ENCODE assay signal across 11 cellular contexts in genomic region chr20:32510120-32510600, GRCh38.
DNase-seq lines count a peak whose midpoint lies in the region; ATAC-seq and TF ChIP-seq lines count a peak whose summit lies in the region.
"Had no signal": no experiment of that assay in that cellular context is flagged by ENCODE, and none has a peak within 500 bp of the region (broad histone marks: within the 10 kb centered on the region; RNA-seq: fewer than 3 reads in every experiment).

No MANE protein-coding gene starts in this region.

- H3K9me3 Mint-ChIP-seq in T-helper 1 cell treated with Interleukin-12 subunit alpha and Interleukin-12 subunit beta and Interleukin-4 antibody, amounts not matched to agents 30 μg/mL and 1 μg/mL, for 36 hours = no peaks in the 10 kb centered on the region
- no peaks in the 10 kb centered on the region for H3K9me3 Mint-ChIP-seq in T-cell

- H3K27me3 Mint-ChIP-seq in T-helper 1 cell treated with Interleukin-12 subunit alpha and Interleukin-12 subunit beta and Interleukin-4 antibody, amounts not matched to agents 30 μg/mL and 1 μg/mL, for 36 hours (ENCODE audit: low read depth) = no peaks in the 10 kb centered on the region
- no peaks in the 10 kb centered on the region for H3K27me3 Mint-ChIP-seq in T-cell

- no peaks in the 10 kb centered on the region for H3K36me3 ChIP-seq in hepatocyte (replicated peaks; ENCODE audit: insufficient read depth, low read depth)
- H3K36me3 ChIP-seq: thyroid gland had no signal

- peaks cover 28% of the 10 kb centered on the region for H3K36me3 Mint-ChIP-seq in T-helper 1 cell treated with Interleukin-12 subunit alpha and Interleukin-12 subunit beta and Interleukin-4 antibody, amounts not matched to agents 30 μg/mL and 1 μg/mL, for 36 hours (ENCODE audit: low read depth)
- H3K36me3 Mint-ChIP-seq in T-cell = peaks cover 40% of the 10 kb centered on the region

- no peaks in the 10 kb centered on the region for H3K9me3 ChIP-seq in hepatocyte (ENCODE audit: low read depth)
- H3K9me3 ChIP-seq: thyroid gland had no signal

- H3K27ac ChIP-seq in hepatocyte = peak overlapping the region; percentile 74
- H3K27ac ChIP-seq: thyroid gland had no signal

- H3K27me3 ChIP-seq in hepatocyte = no peaks in the 10 kb centered on the region
- H3K27me3 ChIP-seq: thyroid gland had no signal

- H3K4me2 ChIP-seq in hepatocyte = peak overlapping the region; percentile 71

- intact Hi-C loops in sciatic nerve (cut with DNase I) = no loop called here

- WGBS in hepatocyte (ENCODE audit: low lambda C conversion rate, missing lambda C conversion rate) = 73% methylated on average over 15 of the region's 15 CpGs

- peaks cover 34% of the 10 kb centered on the region for H3K4me1 ChIP-seq in hepatocyte (ENCODE audit: insufficient read depth)

- no peak for DNase-seq in T-helper 1 cell
- peak in 3 of 34 experiments; percentile 17 to 54 (median 18) for DNase-seq in T-cell
- DNase-seq in hepatocyte (ENCODE audit: low spot score) = peak; percentile 66
- DNase-seq in sciatic nerve (ENCODE audit: low spot score) = peak; percentile 55
- no peak for DNase-seq in D341Med (ENCODE audit: low spot score)
- DNase-seq: NCI-H446 treated with DMSO at 0.1 percent for 48 hours, nucleus accumbens had no signal

- CTCF ChIA-PET in T-cell (lab: Charles Lee) = interaction anchor here in 1 of 2 donors (0.9 to 1.9 kb wide), 2 partner anchors 29 kb away, joined by 6 to 7 read pairs; no protein-coding TSS in a partner anchor

- TF ChIP-seq CTCF in hepatocyte (IDR thresholded peaks at IDR 0.05; ENCODE audit: poor library complexity) = no peak

- peaks cover 33% of the 10 kb centered on the region for H3K4me1 Mint-ChIP-seq in T-helper 1 cell treated with Interleukin-12 subunit alpha and Interleukin-12 subunit beta and Interleukin-4 antibody, amounts not matched to agents 30 μg/mL and 1 μg/mL, for 36 hours (ENCODE audit: low read depth)
- peaks cover 85 to 89% (median 88%) of the 10 kb centered on the region in 3 donors for H3K4me1 Mint-ChIP-seq in T-cell

- POLR2A ChIA-PET in T-cell (lab: Charles Lee) = no interaction called here

- H4K20me1 ChIP-seq in hepatocyte (ENCODE audit: insufficient read depth, poor library complexity, severe bottlenecking) = no peaks in the 10 kb centered on the region

- no peak overlapping the region for H2AFZ ChIP-seq in hepatocyte

- peak overlapping the region; percentile 52 for H3K4me3 Mint-ChIP-seq in T-helper 1 cell treated with Interleukin-12 subunit alpha and Interleukin-12 subunit beta and Interleukin-4 antibody, amounts not matched to agents 30 μg/mL and 1 μg/mL, for 36 hours
- peak overlapping the region; percentile 80 to 93 (median 84) for H3K4me3 Mint-ChIP-seq in T-cell

- no peaks in the 10 kb centered on the region for H3K79me2 ChIP-seq in hepatocyte

- ATAC-seq in T-cell (replicated peaks in 1 of 4) (peak; percentile 8 to 42 (median 18)), sciatic nerve (peak; percentile 16), GM21447 (IDR thresholded peaks at IDR 0.05; ENCODE audit: unreplicated experiment) (no peak), HG03439 (IDR thresholded peaks at IDR 0.05; ENCODE audit: unreplicated experiment) (no peak)

- H3K4me3 ChIP-seq in hepatocyte = no peak overlapping the region
- H3K4me3 ChIP-seq: thyroid gland had no signal

- H3K27ac Mint-ChIP-seq in T-helper 1 cell treated with Interleukin-12 subunit alpha and Interleukin-12 subunit beta and Interleukin-4 antibody, amounts not matched to agents 30 μg/mL and 1 μg/mL, for 36 hours = no peak overlapping the region
- H3K27ac Mint-ChIP-seq in T-cell = peak overlapping the region; percentile 93 to 98

- H3K9me2 ChIP-seq in hepatocyte (replicated peaks; ENCODE audit: insufficient read depth) = no peaks in the 10 kb centered on the region

Comparison
In these comparisons a context has a peak if more than half of its experiments do, and no peak if none do; other contexts are left out.
1. DNase-seq: peak in hepatocyte (single experiment) and sciatic nerve (single experiment); none in T-helper 1 cell (0 of 5) and D341Med (single experiment).
2. ATAC-seq: peak in T-cell (4 of 4) and sciatic nerve (single experiment); none in GM21447 (single experiment) and HG03439 (single experiment).